1 cellular context compared by ENCODE assay signal in genomic region chr7:2558620-2559282, GRCh38.
A peak's percentile ranks its signal among the peaks of the same experiment; 100 is the strongest.
TF ChIP-seq lines count a peak whose summit lies in the region.

TSS of gene IQCE (plus strand) at chr7:2558979. CDS start at chr7:2559182, 203 bp downstream.

TF ChIP-seq in HepG2, 621 proteins besides CTCF, POLR2A, EP300 and RAD21 (continued from another document and continues in another):
- TF ChIP-seq HIC2 (CRISPR knock-in tag; IDR thresholded peaks at IDR 0.05; ENCODE audit: low read depth) (no peak), TERF1 (CRISPR knock-in tag; IDR thresholded peaks at IDR 0.05) (no peak), DRAP1 (CRISPR knock-in tag; IDR thresholded peaks at IDR 0.05) (peak; percentile 45; the same call in 1 of the 2 replicates), XRCC5 (optimal IDR thresholded peaks at IDR 0.05; ENCODE audit: low read length) (no peak), THAP11 (CRISPR knock-in tag; IDR thresholded peaks at IDR 0.05) (peak; percentile 81), ZC3H4 (CRISPR knock-in tag; IDR thresholded peaks at IDR 0.05; ENCODE audit: borderline replicate concordance) (no peak), CEBPB (IDR thresholded peaks at IDR 0.05; ENCODE audit: borderline replicate concordance, low read depth, low read length) (no peak), ZNF318 (CRISPR knock-in tag; IDR thresholded peaks at IDR 0.05) (no peak), ARHGAP35 (CRISPR knock-in tag; IDR thresholded peaks at IDR 0.05; ENCODE audit: borderline replicate concordance) (no peak), TOE1 (CRISPR knock-in tag; IDR thresholded peaks at IDR 0.05) (no peak), IRF1 (CRISPR knock-in tag; IDR thresholded peaks at IDR 0.05; ENCODE audit: low read depth) (no peak), SOX5 (CRISPR knock-in tag; IDR thresholded peaks at IDR 0.05; ENCODE audit: borderline replicate concordance) (no peak), ZNF652 (CRISPR knock-in tag; IDR thresholded peaks at IDR 0.05; ENCODE audit: borderline replicate concordance, low read depth) (no peak), ATM (IDR thresholded peaks at IDR 0.05; ENCODE audit: borderline replicate concordance) (no peak), ZNF350 (CRISPR knock-in tag; IDR thresholded peaks at IDR 0.05; ENCODE audit: borderline replicate concordance, low read depth) (no peak), BCL6 (CRISPR knock-in tag; IDR thresholded peaks at IDR 0.05) (no peak), ZNF121 (CRISPR knock-in tag; IDR thresholded peaks at IDR 0.05) (peak; percentile 94), ZNF782 (CRISPR knock-in tag; IDR thresholded peaks at IDR 0.05; ENCODE audit: borderline replicate concordance) (peak; percentile 24; the same call in 1 of the 2 replicates), ZNF687 (CRISPR knock-in tag; IDR thresholded peaks at IDR 0.05) (peak; percentile 71), MEIS2 (CRISPR knock-in tag; IDR thresholded peaks at IDR 0.05) (no peak), NFE2L2 (IDR thresholded peaks at IDR 0.05; ENCODE audit: low read length) (no peak), POGZ (CRISPR knock-in tag; IDR thresholded peaks at IDR 0.05) (no peak), IRF9 (CRISPR knock-in tag; IDR thresholded peaks at IDR 0.05; ENCODE audit: borderline replicate concordance) (no peak), REL (CRISPR knock-in tag; conservative IDR thresholded peaks at IDR 0.05) (0 out of 2 replicates have a peak, but pooled peaks have one; percentile 24), ZNF576 (CRISPR knock-in tag; IDR thresholded peaks at IDR 0.05) (no peak), ZNF205 (CRISPR knock-in tag; IDR thresholded peaks at IDR 0.05) (no peak), GTF2F1 (IDR thresholded peaks at IDR 0.05; ENCODE audit: low read length) (no peak), MLX (CRISPR knock-in tag; IDR thresholded peaks at IDR 0.05) (no peak), ZSCAN21 (CRISPR knock-in tag; IDR thresholded peaks at IDR 0.05; ENCODE audit: borderline replicate concordance) (peak; percentile 55; the same call in 1 of the 2 replicates), NCOA5 (CRISPR knock-in tag; IDR thresholded peaks at IDR 0.05) (no peak), ZNF557 (CRISPR knock-in tag; IDR thresholded peaks at IDR 0.05) (no peak), ZHX1 (CRISPR knock-in tag; IDR thresholded peaks at IDR 0.05; ENCODE audit: low read depth) (no peak), ZNF264 (CRISPR knock-in tag; IDR thresholded peaks at IDR 0.05) (no peak), ZNF235 (CRISPR knock-in tag; IDR thresholded peaks at IDR 0.05; ENCODE audit: borderline replicate concordance) (0 out of 2 replicates have a peak, but pooled peaks have one; percentile 58), ZNF282 (IDR thresholded peaks at IDR 0.05; ENCODE audit: partially characterized antibody) (no peak)
